In genomic region chrX:21972046-21972445, GRCh38 we compare ENCODE assay signal across 15 cellular contexts. TPM values are rescaled to one million over a fixed set of nuclear protein-coding genes. Genes with fewer than 3 reads are reported as not detected.
DNase-seq lines count a peak whose midpoint lies in the region; ATAC-seq and TF ChIP-seq lines count a peak whose summit lies in the region.
"Had no signal": no experiment of that assay in that cellular context is flagged by ENCODE, and none has a peak within 500 bp of the region (broad histone marks: within the 10 kb centered on the region; RNA-seq: fewer than 3 reads in every experiment).

No MANE protein-coding gene starts in this region.

- peaks cover 0 to 17% (median 5%) of the 10 kb centered on the region in 4 donors for H3K4me1 ChIP-seq in sigmoid colon
- H3K4me1 ChIP-seq: vagina had no signal

- H3K4me3 ChIP-seq in sigmoid colon: no peak overlapping the region
- H3K4me3 ChIP-seq: dorsolateral prefrontal cortex, vagina had no signal

- no peak for DNase-seq in activated CD4-positive, alpha-beta T cell treated with anti-CD3 and anti-CD28 coated beads, Interleukin-2, amount 10 ng/mL, durations not matched to agents 7 days and 5 days
- no peak for DNase-seq in activated CD4-positive, alpha-beta T cell treated with anti-CD3 and anti-CD28 coated beads for 48 hours
- DNase-seq in epithelial cell of prostate (ENCODE audit: low read depth, low spot score) (no peak), sigmoid colon (no peak)
- DNase-seq: dorsolateral prefrontal cortex, foreskin melanocyte, NCI-H748 treated with DMSO at 0.1 percent for 48 hours, nucleus accumbens, SHP77 treated with DMSO at 0.1 percent for 48 hours had no signal

- peaks cover 0 to 11% (median 2%) of the 10 kb centered on the region in 4 donors for H3K36me3 ChIP-seq in sigmoid colon

- no peaks in the 10 kb centered on the region for H3K27me3 Mint-ChIP-seq in activated CD4-positive, alpha-beta T cell treated with anti-CD3 and anti-CD28 coated beads, Interleukin-2, amount 10 ng/mL, durations not matched to agents 7 days and 5 days

- ATAC-seq in HG03097 (IDR thresholded peaks at IDR 0.05; ENCODE audit: low FRiP score, unreplicated experiment) (no peak), HG03460 (IDR thresholded peaks at IDR 0.05; ENCODE audit: unreplicated experiment) (no peak), GM21381 (IDR thresholded peaks at IDR 0.05; ENCODE audit: unreplicated experiment) (no peak)

- CTCF ChIA-PET in activated CD4-positive, alpha-beta T cell treated with anti-CD3 and anti-CD28 coated beads, Interleukin-2, amount 10 ng/mL, durations not matched to agents 7 days and 5 days (lab: Charles Lee): interaction anchor here (0.7 to 6.8 kb wide), 6 partner anchors 13 to 92 kb away, joined by 3 to 39 read pairs (median 4); no protein-coding TSS in a partner anchor

- H3K27ac Mint-ChIP-seq in activated CD4-positive, alpha-beta T cell treated with anti-CD3 and anti-CD28 coated beads, Interleukin-2, amount 10 ng/mL, durations not matched to agents 7 days and 5 days: peak overlapping the region; percentile 94
- H3K27ac Mint-ChIP-seq: WTC11 had no signal

- no peak for TF ChIP-seq POLR2A in sigmoid colon (IDR thresholded peaks at IDR 0.05)

- H3K27ac ChIP-seq in VCaP (peak overlapping the region; percentile 89), epithelial cell of prostate (peak overlapping the region; percentile 73), sigmoid colon (peak overlapping the region in 3 of 4 donors; percentile 14 to 64 (median 17))
- H3K27ac ChIP-seq: dorsolateral prefrontal cortex, vagina had no signal

- H3K9me3 ChIP-seq in sigmoid colon: no peaks in the 10 kb centered on the region
- H3K9me3 ChIP-seq: vagina had no signal

- H3K27me3 ChIP-seq in sigmoid colon: no peaks in the 10 kb centered on the region
- H3K27me3 ChIP-seq: vagina had no signal

- TF ChIP-seq EP300 in sigmoid colon (IDR thresholded peaks at IDR 0.05): no peak

- H3K9me3 Mint-ChIP-seq in activated CD4-positive, alpha-beta T cell treated with anti-CD3 and anti-CD28 coated beads, Interleukin-2, amount 10 ng/mL, durations not matched to agents 7 days and 5 days: no peaks in the 10 kb centered on the region
- H3K9me3 Mint-ChIP-seq: WTC11 had no signal

- intact Hi-C loops in sigmoid colon (cut with DNase I): no loop called here

- H3K4me3 Mint-ChIP-seq in activated CD4-positive, alpha-beta T cell treated with anti-CD3 and anti-CD28 coated beads, Interleukin-2, amount 10 ng/mL, durations not matched to agents 7 days and 5 days: no peak overlapping the region
- H3K4me3 Mint-ChIP-seq: WTC11 had no signal

- TF ChIP-seq CTCF in VCaP (conservative IDR thresholded peaks at IDR 0.05) (no peak), sigmoid colon (IDR thresholded peaks at IDR 0.05) (no peak)

- POLR2A ChIA-PET in activated CD4-positive, alpha-beta T cell treated with anti-CD3 and anti-CD28 coated beads, Interleukin-2, amount 10 ng/mL, durations not matched to agents 7 days and 5 days (lab: Charles Lee): no interaction called here

- 23 to 73% methylated on average over 5 of the region's 5 CpGs for WGBS in sigmoid colon, 2 donors

- peaks cover 21% of the 10 kb centered on the region for H3K36me3 Mint-ChIP-seq in activated CD4-positive, alpha-beta T cell treated with anti-CD3 and anti-CD28 coated beads, Interleukin-2, amount 10 ng/mL, durations not matched to agents 7 days and 5 days (ENCODE audit: low read depth)

- peaks cover 41% of the 10 kb centered on the region for H3K4me1 Mint-ChIP-seq in activated CD4-positive, alpha-beta T cell treated with anti-CD3 and anti-CD28 coated beads, Interleukin-2, amount 10 ng/mL, durations not matched to agents 7 days and 5 days

RNA-seq across cellular contexts. Expression of gene SMS, which starts 31.5 kb away (rescaled TPM):
- 10 to 100 TPM; 55.4 to 60.8 TPM for total RNA-seq in activated CD4-positive, alpha-beta T cell treated with anti-CD3 and anti-CD28 coated beads, Interleukin-2, amount 10 ng/mL, durations not matched to agents 7 days and 5 days
- 10 to 100 TPM; 62.6 to 84.5 (median 70.0) TPM for total RNA-seq in sigmoid colon
- polyA plus RNA-seq in sigmoid colon: 10 to 100 TPM; 64.3 to 65.8 (median 64.5) TPM

Comparison
In these comparisons a context has a peak if more than half of its experiments do, and no peak if none do; other contexts are left out.
1. H3K27ac ChIP-seq: peak in every context shown above with its lines; median percentile 89 in VCaP; 73 in epithelial cell of prostate; 17 in sigmoid colon.